ENCODE assay signal across 2 cellular contexts in genomic region chr7:857661-858060, GRCh38.
TF ChIP-seq lines count a peak whose summit lies in the region.

No MANE protein-coding gene starts in this region.

TF ChIP-seq in liver, 16 proteins besides CTCF, POLR2A, EP300 and RAD21:
- TF ChIP-seq FOXA1 (IDR thresholded peaks at IDR 0.05) (no peak), MAX (IDR thresholded peaks at IDR 0.05) (no peak), EGR1 (IDR thresholded peaks at IDR 0.05; ENCODE audit: low read depth in 2 of 2) (no peak), ZBTB33 (IDR thresholded peaks at IDR 0.05) (no peak), SP1 (IDR thresholded peaks at IDR 0.05) (no peak), YY1 (IDR thresholded peaks at IDR 0.05) (no peak), TAF1 (conservative IDR thresholded peaks at IDR 0.05) (no peak), JUND (IDR thresholded peaks at IDR 0.05) (no peak)
- TF ChIP-seq, protein P1, sequence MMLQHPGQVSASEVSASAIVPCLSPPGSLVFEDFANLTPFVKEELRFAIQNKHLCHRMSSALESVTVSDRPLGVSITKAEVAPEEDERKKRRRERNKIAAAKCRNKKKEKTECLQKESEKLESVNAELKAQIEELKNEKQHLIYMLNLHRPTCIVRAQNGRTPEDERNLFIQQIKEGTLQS (IDR thresholded peaks at IDR 0.05) = no peak
TF ChIP-seq in liver: peak in this region for 0.

TF ChIP-seq in HepG2, 621 proteins besides CTCF, POLR2A, EP300 and RAD21:
- TF ChIP-seq WIZ (CRISPR knock-in tag; IDR thresholded peaks at IDR 0.05) = no peak
- TF ChIP-seq, protein P2, sequence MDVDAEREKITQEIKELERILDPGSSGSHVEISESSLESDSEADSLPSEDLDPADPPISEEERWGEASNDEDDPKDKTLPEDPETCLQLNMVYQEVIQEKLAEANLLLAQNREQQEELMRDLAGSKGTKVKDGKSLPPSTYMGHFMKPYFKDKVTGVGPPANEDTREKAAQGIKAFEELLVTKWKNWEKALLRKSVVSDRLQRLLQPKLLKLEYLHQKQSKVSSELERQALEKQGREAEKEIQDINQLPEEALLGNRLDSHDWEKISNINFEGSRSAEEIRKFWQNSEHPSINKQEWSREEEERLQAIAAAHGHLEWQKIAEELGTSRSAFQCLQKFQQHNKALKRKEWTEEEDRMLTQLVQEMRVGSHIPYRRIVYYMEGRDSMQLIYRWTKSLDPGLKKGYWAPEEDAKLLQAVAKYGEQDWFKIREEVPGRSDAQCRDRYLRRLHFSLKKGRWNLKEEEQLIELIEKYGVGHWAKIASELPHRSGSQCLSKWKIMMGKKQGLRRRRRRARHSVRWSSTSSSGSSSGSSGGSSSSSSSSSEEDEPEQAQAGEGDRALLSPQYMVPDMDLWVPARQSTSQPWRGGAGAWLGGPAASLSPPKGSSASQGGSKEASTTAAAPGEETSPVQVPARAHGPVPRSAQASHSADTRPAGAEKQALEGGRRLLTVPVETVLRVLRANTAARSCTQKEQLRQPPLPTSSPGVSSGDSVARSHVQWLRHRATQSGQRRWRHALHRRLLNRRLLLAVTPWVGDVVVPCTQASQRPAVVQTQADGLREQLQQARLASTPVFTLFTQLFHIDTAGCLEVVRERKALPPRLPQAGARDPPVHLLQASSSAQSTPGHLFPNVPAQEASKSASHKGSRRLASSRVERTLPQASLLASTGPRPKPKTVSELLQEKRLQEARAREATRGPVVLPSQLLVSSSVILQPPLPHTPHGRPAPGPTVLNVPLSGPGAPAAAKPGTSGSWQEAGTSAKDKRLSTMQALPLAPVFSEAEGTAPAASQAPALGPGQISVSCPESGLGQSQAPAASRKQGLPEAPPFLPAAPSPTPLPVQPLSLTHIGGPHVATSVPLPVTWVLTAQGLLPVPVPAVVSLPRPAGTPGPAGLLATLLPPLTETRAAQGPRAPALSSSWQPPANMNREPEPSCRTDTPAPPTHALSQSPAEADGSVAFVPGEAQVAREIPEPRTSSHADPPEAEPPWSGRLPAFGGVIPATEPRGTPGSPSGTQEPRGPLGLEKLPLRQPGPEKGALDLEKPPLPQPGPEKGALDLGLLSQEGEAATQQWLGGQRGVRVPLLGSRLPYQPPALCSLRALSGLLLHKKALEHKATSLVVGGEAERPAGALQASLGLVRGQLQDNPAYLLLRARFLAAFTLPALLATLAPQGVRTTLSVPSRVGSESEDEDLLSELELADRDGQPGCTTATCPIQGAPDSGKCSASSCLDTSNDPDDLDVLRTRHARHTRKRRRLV (CRISPR knock-in tag; IDR thresholded peaks at IDR 0.05) = no peak
- no peak for TF ChIP-seq DNMT3B (CRISPR knock-in tag; conservative IDR thresholded peaks at IDR 0.05)
- no peak for TF ChIP-seq ZNF296 (CRISPR knock-in tag; conservative IDR thresholded peaks at IDR 0.05)
- TF ChIP-seq TAF15 (IDR thresholded peaks at IDR 0.05; ENCODE audit: low read depth, low read length, poor library complexity, severe bottlenecking) = no peak
- no peak for TF ChIP-seq ZNF143 (CRISPR knock-in tag; IDR thresholded peaks at IDR 0.05)
- no peak for TF ChIP-seq GPN1 (CRISPR knock-in tag; IDR thresholded peaks at IDR 0.05; ENCODE audit: borderline replicate concordance)
- no peak for TF ChIP-seq MYNN (CRISPR knock-in tag; IDR thresholded peaks at IDR 0.05; ENCODE audit: low read depth)
- TF ChIP-seq ZFX (CRISPR knock-in tag; IDR thresholded peaks at IDR 0.05; ENCODE audit: low read depth) = no peak
- TF ChIP-seq PRMT3 (CRISPR knock-in tag; IDR thresholded peaks at IDR 0.05; ENCODE audit: borderline replicate concordance, low read depth) = no peak
